In genomic region chr11:27233654-27234042, GRCh38 we compare ENCODE assay signal across 7 cellular contexts.
DNase-seq lines count a peak whose midpoint lies in the region; ATAC-seq and TF ChIP-seq lines count a peak whose summit lies in the region.

No MANE protein-coding gene starts in this region.

- no peaks in the 10 kb centered on the region for H3F3A ChIP-seq in smooth muscle cell (ENCODE audit: low read depth)

- no peaks in the 10 kb centered on the region for H3K79me2 ChIP-seq in smooth muscle cell (ENCODE audit: low read depth)

- H3K36me3 ChIP-seq in adipocyte (ENCODE audit: control insufficient read depth, insufficient read depth, low read length, severe bottlenecking) (no peaks in the 10 kb centered on the region), smooth muscle cell (ENCODE audit: low read depth) (no peaks in the 10 kb centered on the region)

- H3K9me3 ChIP-seq in adipocyte (ENCODE audit: control insufficient read depth, low read length) = no peaks in the 10 kb centered on the region
- no peaks in the 10 kb centered on the region for H3K9me3 ChIP-seq in smooth muscle cell (replicated peaks; ENCODE audit: low read depth)

- H3K9ac ChIP-seq in adipocyte (ENCODE audit: low read length) = no peak overlapping the region
- peak overlapping the region; percentile 76 for H3K9ac ChIP-seq in smooth muscle cell (ENCODE audit: low read depth)

- H3K27ac ChIP-seq in smooth muscle cell (ENCODE audit: low read depth) = peak overlapping the region; percentile 96

- no peak overlapping the region for H2AFZ ChIP-seq in smooth muscle cell (ENCODE audit: low read depth)

- no peaks in the 10 kb centered on the region for H3K27me3 ChIP-seq in adipocyte (replicated peaks; ENCODE audit: control insufficient read depth, insufficient read depth, low read length)
- no peaks in the 10 kb centered on the region for H3K27me3 ChIP-seq in smooth muscle cell (ENCODE audit: low read depth)

- no peak for TF ChIP-seq CTCF in smooth muscle cell (IDR thresholded peaks at IDR 0.05; ENCODE audit: borderline replicate concordance, insufficient read depth, poor library complexity, severe bottlenecking)
- no peak for TF ChIP-seq CTCF in omental fat pad (IDR thresholded peaks at IDR 0.05)

- DNase-seq in adipocyte (ENCODE audit: low read depth) (no peak), smooth muscle cell (lab: John Stamatoyannopoulos, UW; ENCODE audit: unreplicated experiment) (no peak), activated gamma-delta T cell treated with Interleukin-2 at 50 U/mL for 16 hours (no peak), omental fat pad (ENCODE audit: low spot score) (no peak), SKM-1 treated with dmso at 0.1 percent for 144 hours (lab: John Stamatoyannopoulos, UW; ENCODE audit: unreplicated experiment) (no peak)

- ATAC-seq in GM19397 (IDR thresholded peaks at IDR 0.05; ENCODE audit: unreplicated experiment) (peak; percentile 30), HG03045 (IDR thresholded peaks at IDR 0.05; ENCODE audit: unreplicated experiment) (peak; percentile 16), omental fat pad (ENCODE audit: low FRiP score) (no peak)

- H4K20me1 ChIP-seq in smooth muscle cell (ENCODE audit: low read depth) = no peaks in the 10 kb centered on the region

- H3K4me1 ChIP-seq in adipocyte (ENCODE audit: control insufficient read depth, insufficient read depth, low read length) = peaks cover 25% of the 10 kb centered on the region
- H3K4me1 ChIP-seq in smooth muscle cell (ENCODE audit: low read depth) = peaks cover 32% of the 10 kb centered on the region

- H3K4me2 ChIP-seq in smooth muscle cell = peak overlapping the region; percentile 71

- H3K4me3 ChIP-seq in adipocyte (ENCODE audit: low read length) = peak overlapping the region; percentile 16
- peak overlapping the region; percentile 3 for H3K4me3 ChIP-seq in smooth muscle cell

- 41% methylated on average over 3 of the region's 3 CpGs for WGBS in smooth muscle cell (ENCODE audit: low lambda C conversion rate)
